Comparison of ENCODE assay signal across 10 cellular contexts in the genomic region with DNA sequence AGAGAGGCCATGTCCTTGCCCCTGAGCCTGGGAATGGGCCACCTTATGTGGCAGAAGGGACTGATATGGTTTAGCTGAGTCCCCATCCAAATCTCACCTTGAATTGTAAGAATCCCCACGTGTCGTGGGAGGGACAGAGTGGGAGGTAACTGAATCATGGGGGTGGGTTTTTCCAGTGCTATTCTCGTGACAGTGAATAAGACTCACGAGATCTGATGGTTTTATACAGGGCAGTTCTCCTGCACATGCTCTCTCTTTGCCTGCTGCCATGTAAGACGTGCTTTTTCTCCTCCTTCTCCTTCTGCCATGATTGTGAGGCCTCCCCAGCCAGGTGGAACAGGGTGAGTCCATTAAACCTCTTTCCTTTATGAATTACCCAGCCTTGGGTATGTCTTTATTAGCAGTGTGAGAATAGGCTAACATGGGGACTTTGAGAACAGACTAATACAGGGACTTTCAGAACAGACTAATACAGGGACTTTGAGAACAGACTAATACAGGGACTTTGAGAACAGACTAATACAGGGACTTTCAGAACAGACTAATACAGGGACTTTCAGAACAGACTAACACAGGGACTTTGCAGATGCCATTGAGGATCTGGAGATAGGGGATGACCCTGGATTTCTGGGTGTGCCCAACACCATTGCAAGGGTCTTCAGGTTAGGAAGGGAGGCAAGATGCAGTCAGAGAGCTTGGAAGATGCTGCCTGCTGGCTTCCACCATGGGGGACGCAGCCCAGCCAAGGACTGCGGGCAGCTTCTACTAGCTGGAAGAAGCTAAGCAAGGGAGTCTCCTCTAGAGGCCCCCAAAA.
DNase-seq lines count a peak whose midpoint lies in the region; ATAC-seq lines count a peak whose summit lies in the region.
"Had no signal": no experiment of that assay in that cellular context is flagged by ENCODE, and none has a peak within 500 bp of the region (broad histone marks: within the 10 kb centered on the region; RNA-seq: fewer than 3 reads in every experiment).

No MANE protein-coding gene starts in this region.

- H3K4me1 Mint-ChIP-seq in activated T-cell treated with anti-CD3 and anti-CD28 coated beads, Interleukin-2, amount 50 U/mL, for 4 hours (ENCODE audit: low read depth): peaks cover 11% of the 10 kb centered on the region
- H3K4me1 Mint-ChIP-seq in stimulated activated memory B cell treated with anti-CD40 and anti-IgM and Interleukin-4, amounts not matched to agents 10 μg/mL and 1 μg/mL and 100 μg/mL, for 72 hours: peaks cover 15% of the 10 kb centered on the region

- no peaks in the 10 kb centered on the region for H3K27me3 Mint-ChIP-seq in activated T-cell treated with anti-CD3 and anti-CD28 coated beads, Interleukin-2, amount 50 U/mL, for 4 hours (ENCODE audit: low read depth)
- no peaks in the 10 kb centered on the region for H3K27me3 Mint-ChIP-seq in stimulated activated memory B cell treated with anti-CD40 and anti-IgM and Interleukin-4, amounts not matched to agents 10 μg/mL and 1 μg/mL and 100 μg/mL, for 72 hours

- H3K27ac Mint-ChIP-seq in stimulated activated memory B cell treated with anti-CD40 and anti-IgM and Interleukin-4, amounts not matched to agents 10 μg/mL and 1 μg/mL and 100 μg/mL, for 72 hours: peak overlapping the region; percentile 75

- no peak overlapping the region for H3K4me3 Mint-ChIP-seq in activated T-cell treated with anti-CD3 and anti-CD28 coated beads, Interleukin-2, amount 50 U/mL, for 4 hours
- H3K4me3 Mint-ChIP-seq in stimulated activated memory B cell treated with anti-CD40 and anti-IgM and Interleukin-4, amounts not matched to agents 10 μg/mL and 1 μg/mL and 100 μg/mL, for 72 hours: peak overlapping the region; percentile 28

- ATAC-seq in activated T-cell treated with anti-CD3 and anti-CD28 coated beads, Interleukin-2, amount 50 U/mL, for 4 hours: peak; percentile 47 to 77
- ATAC-seq in GM21619 (IDR thresholded peaks at IDR 0.05; ENCODE audit: unreplicated experiment) (peak; percentile 79), HG03432 (IDR thresholded peaks at IDR 0.05; ENCODE audit: unreplicated experiment) (peak; percentile 85)
- ATAC-seq in stimulated activated memory B cell treated with anti-CD40 and anti-IgM and Interleukin-4, amounts not matched to agents 10 μg/mL and 1 μg/mL and 100 μg/mL, for 72 hours: peak; percentile 65

- H3K9me3 Mint-ChIP-seq in activated T-cell treated with anti-CD3 and anti-CD28 coated beads, Interleukin-2, amount 50 U/mL, for 4 hours: no peaks in the 10 kb centered on the region
- H3K9me3 Mint-ChIP-seq in stimulated activated memory B cell treated with anti-CD40 and anti-IgM and Interleukin-4, amounts not matched to agents 10 μg/mL and 1 μg/mL and 100 μg/mL, for 72 hours: peaks cover 3% of the 10 kb centered on the region

- peaks cover 6% of the 10 kb centered on the region for H3K36me3 Mint-ChIP-seq in activated T-cell treated with anti-CD3 and anti-CD28 coated beads, Interleukin-2, amount 50 U/mL, for 4 hours (ENCODE audit: insufficient read depth)
- H3K36me3 Mint-ChIP-seq in stimulated activated memory B cell treated with anti-CD40 and anti-IgM and Interleukin-4, amounts not matched to agents 10 μg/mL and 1 μg/mL and 100 μg/mL, for 72 hours: peaks cover 34% of the 10 kb centered on the region

- no peak for DNase-seq in activated T-cell treated with anti-CD3 and anti-CD28 coated beads, Interleukin-2, amount 50 U/mL, for 4 hours
- no peak for DNase-seq in activated T-cell treated with anti-CD3 and anti-CD28 coated beads, Interleukin-2, amount 50 U/mL, for 1 hour
- DNase-seq in NCI-H774 (lab: John Stamatoyannopoulos, UW) (no peak), foreskin melanocyte (no peak), LoVo (ENCODE audit: low spot score) (no peak)
- DNase-seq: foreskin fibroblast, T-helper 2 cell had no signal
